23 cellular contexts compared by ENCODE assay signal in genomic region chr2:178295911-178296310, GRCh38.
"Had no signal": no experiment of that assay in that cellular context is flagged by ENCODE, and none has a peak within 500 bp of the region (broad histone marks: within the 10 kb centered on the region; RNA-seq: fewer than 3 reads in every experiment).

No MANE protein-coding gene starts in this region.

- H3K79me2 ChIP-seq: parathyroid adenoma had no signal

- ATAC-seq: esophagus mucosa; gastroesophageal sphincter; left cardiac atrium; left lung; naive thymus-derived CD4-positive, alpha-beta T cell; sciatic nerve; stimulated activated effector memory CD8-positive, alpha-beta T cell treated with anti-CD3 and anti-CD28 coated beads, Interleukin-12 subunit alpha, Interleukin-12 subunit beta, amount 100 ng/mL, for 72 hours had no signal

- H3K36me3 ChIP-seq: colonic mucosa, gastroesophageal sphincter, heart right ventricle, left lung, neural progenitor cell, right atrium auricular region, stomach, thyroid gland had no signal

- H2AFZ ChIP-seq: neural progenitor cell, parathyroid adenoma had no signal

- H3K4me3 ChIP-seq: colonic mucosa, gastroesophageal sphincter, heart right ventricle, left lung, neural progenitor cell, right atrium auricular region, stomach, thyroid gland had no signal

- H3K4me2 ChIP-seq: neural progenitor cell had no signal

- H3K9me3 ChIP-seq: colonic mucosa, gastroesophageal sphincter, heart right ventricle, left lung, right atrium auricular region, stomach, thyroid gland had no signal

- H3K4me1 ChIP-seq: colonic mucosa, neural progenitor cell, stomach, thyroid gland had no signal

- H3K27me3 ChIP-seq: colonic mucosa, gastroesophageal sphincter, heart right ventricle, left lung, neural progenitor cell, right atrium auricular region, stomach, thyroid gland had no signal

- DNase-seq: colonic mucosa; effector CD8-positive, alpha-beta T cell; endodermal cell; foreskin fibroblast; heart right ventricle; hippocampal formation; left cardiac atrium; left lung; mesenchymal stem cell; naive thymus-derived CD4-positive, alpha-beta T cell; stimulated activated CD4-positive, alpha-beta T cell treated with anti-CD3 and anti-CD28 coated beads, Interleukin-2, amount 100 ng/mL, for 24 hours; stimulated activated CD4-positive, alpha-beta T cell treated with anti-CD3 and anti-CD28 coated beads, Interleukin-4, amount 100 ng/mL, for 24 hours; stimulated activated naive CD4-positive, alpha-beta T cell treated with Interleukin-2 at 50 U/mL for 16 hours; stomach; thyroid gland had no signal

- H3K9ac ChIP-seq: neural progenitor cell, parathyroid adenoma had no signal

- H3K27ac ChIP-seq: colonic mucosa, epithelial cell of prostate, gastroesophageal sphincter, heart right ventricle, left lung, neural progenitor cell, parathyroid adenoma, right atrium auricular region, stomach, thyroid gland had no signal
